In the genomic region with DNA sequence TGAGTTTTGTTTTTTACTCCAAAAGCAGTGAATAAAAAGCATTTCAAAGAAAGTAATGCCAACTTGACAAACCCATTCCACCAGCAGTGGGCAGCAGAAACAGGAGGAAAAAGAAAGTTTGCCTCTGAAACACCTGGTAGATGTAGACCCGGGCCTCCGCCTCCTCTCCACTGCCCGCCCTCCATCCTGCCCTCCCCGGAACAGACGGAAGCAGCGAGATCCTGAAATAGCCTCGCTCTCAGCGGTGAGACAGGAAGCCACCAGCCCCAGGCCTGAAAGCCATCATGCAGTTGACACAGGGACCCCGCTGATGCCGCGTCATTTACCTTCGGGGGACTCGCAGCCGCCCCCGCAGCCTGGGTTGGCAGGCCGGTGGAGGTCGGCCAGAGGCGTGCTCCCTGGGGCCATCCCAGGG, we compare ENCODE assay signal across 8 cellular contexts.
DNase-seq lines count a peak whose midpoint lies in the region; ATAC-seq and TF ChIP-seq lines count a peak whose summit lies in the region.

No MANE protein-coding gene starts in this region.

- ATAC-seq in HG02973 (IDR thresholded peaks at IDR 0.05; ENCODE audit: unreplicated experiment), result peak; percentile 85
- ATAC-seq in activated naive CD8-positive, alpha-beta T cell treated with anti-CD3 and anti-CD28 coated beads, Interleukin-2, amount 50 U/mL, for 24 hours, result peak; percentile 85
- peak; percentile 90 for ATAC-seq in naive thymus-derived CD4-positive, alpha-beta T cell

- POLR2A ChIA-PET in naive thymus-derived CD4-positive, alpha-beta T cell (lab: Charles Lee), result no interaction called here

- H3K27ac Mint-ChIP-seq in activated naive CD8-positive, alpha-beta T cell treated with anti-CD3 and anti-CD28 coated beads, Interleukin-2, amount 50 U/mL, for 24 hours, result peak overlapping the region; percentile 40
- H3K27ac Mint-ChIP-seq in naive thymus-derived CD4-positive, alpha-beta T cell, result peak overlapping the region; percentile 73 to 97 (median 92)

- no peaks in the 10 kb centered on the region for H3K36me3 ChIP-seq in SJCRH30
- no peaks in the 10 kb centered on the region for H3K36me3 ChIP-seq in naive thymus-derived CD4-positive, alpha-beta T cell (ENCODE audit: control insufficient read depth in 2 of 3, insufficient read depth in 3 of 3, low read length in 3 of 3)
- no peaks in the 10 kb centered on the region for H3K36me3 ChIP-seq in thyroid gland

- CTCF ChIA-PET in naive thymus-derived CD4-positive, alpha-beta T cell (lab: Charles Lee), result interaction anchor here (1.8 kb wide), 1 partner anchor 151 kb away, joined by 13 read pairs; no protein-coding TSS in a partner anchor

- H3K4me1 Mint-ChIP-seq in activated naive CD8-positive, alpha-beta T cell treated with anti-CD3 and anti-CD28 coated beads, Interleukin-2, amount 50 U/mL, for 24 hours, result peaks cover 23% of the 10 kb centered on the region
- peaks cover 15 to 45% (median 29%) of the 10 kb centered on the region in 7 donors for H3K4me1 Mint-ChIP-seq in naive thymus-derived CD4-positive, alpha-beta T cell

- intact Hi-C loops in naive thymus-derived CD4-positive, alpha-beta T cell (cut with micrococcal nuclease), result loop anchor here (1.0 to 10.0 kb wide), 8 partner anchors 22 to 583 kb away; a partner anchor contains a TSS
- intact Hi-C loops in thyroid gland (cut with DNase I), result no loop called here

- H3K4me3 Mint-ChIP-seq in activated naive CD8-positive, alpha-beta T cell treated with anti-CD3 and anti-CD28 coated beads, Interleukin-2, amount 50 U/mL, for 24 hours, result peak overlapping the region; percentile 30
- peak overlapping the region; percentile 53 to 87 (median 73) for H3K4me3 Mint-ChIP-seq in naive thymus-derived CD4-positive, alpha-beta T cell

- H3K27me3 ChIP-seq in SJCRH30 (peaks cover 29% of the 10 kb centered on the region), thyroid gland (no peaks in the 10 kb centered on the region)
- no peaks in the 10 kb centered on the region for H3K27me3 ChIP-seq in naive thymus-derived CD4-positive, alpha-beta T cell (ENCODE audit: control insufficient read depth in 2 of 2, insufficient read depth in 2 of 2, low read length in 2 of 2)

- TF ChIP-seq CTCF in thyroid gland (IDR thresholded peaks at IDR 0.05), result peak in 2 of 6 experiments; percentile 14 to 15

- TF ChIP-seq POLR2A in thyroid gland (IDR thresholded peaks at IDR 0.05), result peak in 1 of 2 donors; percentile 15

- H3K4me1 ChIP-seq in SJCRH30 (no peaks in the 10 kb centered on the region), thyroid gland (no peaks in the 10 kb centered on the region)
- peaks cover 9 to 25% of the 10 kb centered on the region in 2 donors for H3K4me1 ChIP-seq in naive thymus-derived CD4-positive, alpha-beta T cell (ENCODE audit: control insufficient read depth in 2 of 2, insufficient read depth in 2 of 2, low read length in 2 of 2)

- H3K9me3 Mint-ChIP-seq in activated naive CD8-positive, alpha-beta T cell treated with anti-CD3 and anti-CD28 coated beads, Interleukin-2, amount 50 U/mL, for 24 hours, result no peaks in the 10 kb centered on the region
- H3K9me3 Mint-ChIP-seq in naive thymus-derived CD4-positive, alpha-beta T cell, result no peaks in the 10 kb centered on the region

- no peaks in the 10 kb centered on the region for H3K9me3 ChIP-seq in SJCRH30 (replicated peaks)
- no peaks in the 10 kb centered on the region for H3K9me3 ChIP-seq in naive thymus-derived CD4-positive, alpha-beta T cell (ENCODE audit: control insufficient read depth in 2 of 3, low read length in 3 of 3)
- no peaks in the 10 kb centered on the region for H3K9me3 ChIP-seq in thyroid gland

- H3K27ac ChIP-seq in SJCRH30 (no peak overlapping the region), thyroid gland (peak overlapping the region in 1 of 3 donors; percentile 23)
- peak overlapping the region; percentile 75 for H3K27ac ChIP-seq in naive thymus-derived CD4-positive, alpha-beta T cell (ENCODE audit: low read depth, low read length)

- H3K27me3 Mint-ChIP-seq in activated naive CD8-positive, alpha-beta T cell treated with anti-CD3 and anti-CD28 coated beads, Interleukin-2, amount 50 U/mL, for 24 hours, result no peaks in the 10 kb centered on the region
- peaks cover 0 to 6% (median 0%) of the 10 kb centered on the region in 5 donors for H3K27me3 Mint-ChIP-seq in naive thymus-derived CD4-positive, alpha-beta T cell

- peak; percentile 48 for DNase-seq in NCI-H2171 treated with DMSO at 0.1 percent for 48 hours (lab: John Stamatoyannopoulos, UW)
- no peak for DNase-seq in NCI-H2171 (lab: John Stamatoyannopoulos, UW)
- DNase-seq in SJCRH30, result peak; percentile 33 to 47
- DNase-seq in activated naive CD8-positive, alpha-beta T cell treated with anti-CD3 and anti-CD28 coated beads, Interleukin-2, amount 50 U/mL, for 24 hours, result peak; percentile 61
- DNase-seq in naive thymus-derived CD4-positive, alpha-beta T cell, result peak; percentile 23 to 87 (median 83)
- peak; percentile 36 to 37 for DNase-seq in thyroid gland
- no peak for DNase-seq in C1 segment of cervical spinal cord (lab: John Stamatoyannopoulos, UW)

- no peaks in the 10 kb centered on the region for H3K36me3 Mint-ChIP-seq in activated naive CD8-positive, alpha-beta T cell treated with anti-CD3 and anti-CD28 coated beads, Interleukin-2, amount 50 U/mL, for 24 hours (ENCODE audit: low read depth)
- H3K36me3 Mint-ChIP-seq in naive thymus-derived CD4-positive, alpha-beta T cell, result no peaks in the 10 kb centered on the region

- H3K4me3 ChIP-seq in SJCRH30, result no peak overlapping the region; the same call in 1 of the 2 replicates
- peak overlapping the region; percentile 19 for H3K4me3 ChIP-seq in naive thymus-derived CD4-positive, alpha-beta T cell (ENCODE audit: low read length)
- no peak overlapping the region for H3K4me3 ChIP-seq in thyroid gland (replicated peaks in 1 of 3)

- WGBS in thyroid gland, 2 donors, result 38 to 46% methylated on average over 17 to 18 of the region's 18 CpGs

Comparison
In these comparisons a context has a peak if more than half of its experiments do, and no peak if none do; other contexts are left out.
1. DNase-seq: peak in NCI-H2171 treated with DMSO at 0.1 percent for 48 hours (single experiment), SJCRH30 (2 of 2), activated naive CD8-positive, alpha-beta T cell treated with anti-CD3 and anti-CD28 coated beads, Interleukin-2, amount 50 U/mL, for 24 hours (single experiment), naive thymus-derived CD4-positive, alpha-beta T cell (9 of 9) and thyroid gland (2 of 2); none in NCI-H2171 (single experiment) and C1 segment of cervical spinal cord (0 of 14).
2. Peak in every context shown above with its lines, with median percentiles within 50 percentile points of each other: ATAC-seq.